19 cellular contexts compared by ENCODE assay signal in the genomic region with DNA sequence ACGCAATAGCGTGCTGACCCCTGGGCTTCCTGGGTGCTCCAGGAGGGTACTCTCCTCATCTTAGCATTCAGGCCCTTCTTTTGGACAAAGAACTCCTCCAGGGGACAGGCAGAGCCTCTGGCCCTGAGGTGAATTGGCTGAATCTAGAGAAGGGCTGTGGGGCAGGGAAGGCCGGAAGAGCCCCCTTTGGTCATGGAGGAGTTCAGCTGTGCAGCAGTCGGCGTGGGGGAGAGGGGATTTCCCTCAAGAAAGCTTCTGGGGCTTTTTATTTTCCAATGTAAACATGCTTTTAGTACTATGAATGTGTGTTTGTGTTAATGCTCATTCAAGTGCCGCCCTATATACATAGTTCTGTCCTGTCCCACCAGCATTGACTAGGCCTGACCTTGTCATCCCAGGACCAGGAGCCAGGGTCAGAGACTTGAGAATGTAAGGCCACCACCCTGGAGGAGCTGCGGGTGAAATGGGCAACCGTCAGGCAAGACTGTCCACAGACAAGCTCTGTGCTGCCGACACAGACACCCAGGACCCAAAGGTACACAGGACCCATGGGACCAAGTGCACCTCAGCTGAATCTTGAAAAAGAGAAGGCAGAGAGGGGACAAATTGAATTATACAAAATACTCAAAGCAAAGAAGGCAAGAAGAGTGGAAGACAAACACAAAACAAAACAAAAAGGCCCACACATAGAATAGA. TPM values are rescaled to one million over a fixed set of nuclear protein-coding genes. Genes with fewer than 3 reads are reported as not detected.
DNase-seq lines count a peak whose midpoint lies in the region; ATAC-seq and TF ChIP-seq lines count a peak whose summit lies in the region.
"Had no signal": no experiment of that assay in that cellular context is flagged by ENCODE, and none has a peak within 500 bp of the region (broad histone marks: within the 10 kb centered on the region; RNA-seq: fewer than 3 reads in every experiment).

No MANE protein-coding gene starts in this region.

- ATAC-seq in HG02870 (IDR thresholded peaks at IDR 0.05; ENCODE audit: unreplicated experiment): peak; percentile 32
- ATAC-seq in stimulated activated naive CD8-positive, alpha-beta T cell treated with anti-CD3 and anti-CD28 coated beads, Interleukin-15, Interleukin-2, amounts not matched to agents 100 U/mL and 50 U/mL, for 24 hours: peak; percentile 12
- ATAC-seq: HCT116, psoas muscle, WTC11 had no signal

- no peaks in the 10 kb centered on the region for H3K27me3 Mint-ChIP-seq in T-helper 2 cell treated with Interferon-gamma antibody and Interleukin-4, amounts not matched to agents 5 μg/mL and 100 μg/mL, for 36 hours (ENCODE audit: low read depth)
- H3K27me3 Mint-ChIP-seq in activated naive CD8-positive, alpha-beta T cell treated with anti-CD3 and anti-CD28 coated beads for 36 hours: no peaks in the 10 kb centered on the region
- H3K27me3 Mint-ChIP-seq: activated naive CD4-positive, alpha-beta T cell treated with anti-CD3 and anti-CD28 coated beads, Interleukin-2, amount 50 U/mL, for 24 hours; CD8-positive, alpha-beta memory T cell had no signal

- no peaks in the 10 kb centered on the region for H3K9me3 ChIP-seq in vagina
- H3K9me3 ChIP-seq: left ventricle myocardium inferior, psoas muscle had no signal

- H3K4me3 ChIP-seq in dorsolateral prefrontal cortex (no peak overlapping the region), vagina (no peak overlapping the region)
- H3K4me3 ChIP-seq: left ventricle myocardium inferior, psoas muscle had no signal

- no peak for TF ChIP-seq CTCF in dorsolateral prefrontal cortex (IDR thresholded peaks at IDR 0.05 in 54 of 56, conservative IDR thresholded peaks at IDR 0.05 in 2 of 56; ENCODE audit: low read depth in 1 of 56, partially characterized antibody in 56 of 56)
- no peak for TF ChIP-seq CTCF in vagina (IDR thresholded peaks at IDR 0.05)

- H3K4me3 Mint-ChIP-seq in T-helper 2 cell treated with Interferon-gamma antibody and Interleukin-4, amounts not matched to agents 5 μg/mL and 100 μg/mL, for 36 hours: no peak overlapping the region
- H3K4me3 Mint-ChIP-seq in activated naive CD8-positive, alpha-beta T cell treated with anti-CD3 and anti-CD28 coated beads for 36 hours: peak overlapping the region; percentile 9
- H3K4me3 Mint-ChIP-seq: activated naive CD4-positive, alpha-beta T cell treated with anti-CD3 and anti-CD28 coated beads, Interleukin-2, amount 50 U/mL, for 24 hours; CD8-positive, alpha-beta memory T cell; WTC11 had no signal

- H3K27ac Mint-ChIP-seq in T-helper 2 cell treated with Interferon-gamma antibody and Interleukin-4, amounts not matched to agents 5 μg/mL and 100 μg/mL, for 36 hours: peak overlapping the region; percentile 11
- H3K27ac Mint-ChIP-seq in activated naive CD8-positive, alpha-beta T cell treated with anti-CD3 and anti-CD28 coated beads for 36 hours: peak overlapping the region; percentile 85
- H3K27ac Mint-ChIP-seq: activated naive CD4-positive, alpha-beta T cell treated with anti-CD3 and anti-CD28 coated beads, Interleukin-2, amount 50 U/mL, for 24 hours; WTC11 had no signal

- peaks cover 0 to 17% (median 4%) of the 10 kb centered on the region in 45 donors for H3K27me3 ChIP-seq in dorsolateral prefrontal cortex
- no peaks in the 10 kb centered on the region for H3K27me3 ChIP-seq in vagina

- no peaks in the 10 kb centered on the region for H3K9me3 Mint-ChIP-seq in T-helper 2 cell treated with Interferon-gamma antibody and Interleukin-4, amounts not matched to agents 5 μg/mL and 100 μg/mL, for 36 hours
- no peaks in the 10 kb centered on the region for H3K9me3 Mint-ChIP-seq in activated naive CD8-positive, alpha-beta T cell treated with anti-CD3 and anti-CD28 coated beads for 36 hours
- H3K9me3 Mint-ChIP-seq: activated naive CD4-positive, alpha-beta T cell treated with anti-CD3 and anti-CD28 coated beads, Interleukin-2, amount 50 U/mL, for 24 hours; CD8-positive, alpha-beta memory T cell; WTC11 had no signal

- intact Hi-C loops in dorsolateral prefrontal cortex (cut with DNase I) (loop anchor here in 1 of 2 donors (10.0 kb wide), 1 partner anchor 267 kb away; no protein-coding TSS in a partner anchor), vagina (cut with DNase I) (no loop called here)

- DNase-seq in T-helper 2 cell treated with Interferon-gamma antibody and Interleukin-4, amounts not matched to agents 5 μg/mL and 100 μg/mL, for 36 hours (ENCODE audit: low spot score): no peak
- DNase-seq in T-helper 2 cell (no peak), dorsolateral prefrontal cortex (no peak), NCI-H187 treated with DMSO at 0.1 percent for 48 hours (lab: John Stamatoyannopoulos, UW) (no peak), vagina (ENCODE audit: extremely low spot score in 2 of 2) (no peak)
- peak; percentile 43 for DNase-seq in activated naive CD8-positive, alpha-beta T cell treated with anti-CD3 and anti-CD28 coated beads for 36 hours
- DNase-seq in stimulated activated naive CD8-positive, alpha-beta T cell treated with anti-CD3 and anti-CD28 coated beads, Interleukin-15, Interleukin-2, amounts not matched to agents 100 U/mL and 50 U/mL, for 24 hours: no peak
- DNase-seq: 8988T; CD8-positive, alpha-beta memory T cell; central memory CD4-positive, alpha-beta T cell; left ventricle myocardium inferior; NCI-H187; NCI-H524 treated with DMSO at 0.1 percent for 48 hours; psoas muscle; stimulated activated CD4-positive, alpha-beta T cell treated with anti-CD3 and anti-CD28 coated beads, Interleukin-12 subunit alpha, Interleukin-12 subunit beta, amount 100 ng/mL, for 4 hours had no signal

- H3K4me1 ChIP-seq in vagina: no peaks in the 10 kb centered on the region
- H3K4me1 ChIP-seq: left ventricle myocardium inferior, psoas muscle had no signal

- H3K4me1 Mint-ChIP-seq in T-helper 2 cell treated with Interferon-gamma antibody and Interleukin-4, amounts not matched to agents 5 μg/mL and 100 μg/mL, for 36 hours (ENCODE audit: low read depth): peaks cover 33% of the 10 kb centered on the region
- peaks cover 76% of the 10 kb centered on the region for H3K4me1 Mint-ChIP-seq in activated naive CD8-positive, alpha-beta T cell treated with anti-CD3 and anti-CD28 coated beads for 36 hours

- H3K27ac ChIP-seq in dorsolateral prefrontal cortex: no peak overlapping the region
- no peak overlapping the region for H3K27ac ChIP-seq in vagina
- H3K27ac ChIP-seq: left ventricle myocardium inferior, psoas muscle had no signal

- peaks cover 4% of the 10 kb centered on the region for H3K36me3 Mint-ChIP-seq in T-helper 2 cell treated with Interferon-gamma antibody and Interleukin-4, amounts not matched to agents 5 μg/mL and 100 μg/mL, for 36 hours (ENCODE audit: low read depth)
- peaks cover under 1% of the 10 kb centered on the region for H3K36me3 Mint-ChIP-seq in activated naive CD8-positive, alpha-beta T cell treated with anti-CD3 and anti-CD28 coated beads for 36 hours
- H3K36me3 Mint-ChIP-seq: activated naive CD4-positive, alpha-beta T cell treated with anti-CD3 and anti-CD28 coated beads, Interleukin-2, amount 50 U/mL, for 24 hours; WTC11 had no signal

- H3K36me3 ChIP-seq in vagina: no peaks in the 10 kb centered on the region
- H3K36me3 ChIP-seq: left ventricle myocardium inferior had no signal

- TF ChIP-seq POLR2A in vagina (IDR thresholded peaks at IDR 0.05): no peak

RNA-seq across cellular contexts. Expression of gene FIGNL1, which starts 38.7 kb away (rescaled TPM):
- 10 to 100 TPM; 47.5 to 47.6 TPM for total RNA-seq in activated naive CD8-positive, alpha-beta T cell treated with anti-CD3 and anti-CD28 coated beads for 36 hours
- total RNA-seq in dorsolateral prefrontal cortex: 10 to 100 TPM in 108 of 120 experiments, 1 to 10 TPM in 12; 5.0 to 24.4 (median 12.6) TPM
- total RNA-seq in vagina: 7.9 TPM
